1 cellular context compared by ENCODE assay signal in the genomic region with DNA sequence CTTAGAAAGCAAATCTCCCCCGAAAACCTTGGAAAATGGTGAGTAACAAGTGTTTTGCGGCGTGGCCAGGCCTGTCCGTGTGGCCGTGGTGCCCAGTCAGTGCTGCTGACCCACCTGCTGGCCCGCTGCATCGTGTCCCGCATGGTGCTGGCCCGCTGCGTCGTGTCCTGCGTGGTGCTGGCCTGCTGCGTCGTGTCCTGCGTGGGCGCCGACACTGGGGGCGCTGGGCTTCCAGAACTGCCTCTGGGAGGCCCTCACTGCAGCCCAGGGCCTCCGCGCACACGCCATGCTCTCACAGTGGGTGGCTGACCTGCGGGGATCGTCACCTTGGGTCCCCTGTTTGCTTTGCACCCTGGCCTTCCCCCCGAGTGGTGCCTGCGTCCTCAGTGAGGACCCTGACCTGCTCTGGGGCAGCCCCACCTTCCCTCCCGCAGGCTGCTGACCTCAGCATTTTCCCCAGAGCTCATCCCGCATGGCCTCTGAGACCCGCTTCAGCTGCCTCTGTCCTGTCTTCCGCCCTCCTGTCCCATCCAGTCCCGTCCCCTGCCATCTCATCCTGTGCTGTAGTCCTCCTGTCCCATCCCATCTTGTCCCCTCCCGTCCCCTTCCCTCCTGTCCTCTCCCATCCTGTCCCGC.
TF ChIP-seq lines count a peak whose summit lies in the region.

No MANE protein-coding gene starts in this region.

TF ChIP-seq in H1, 55 proteins besides CTCF, POLR2A, EP300 and RAD21:
- TF ChIP-seq RFX5 (IDR thresholded peaks at IDR 0.05; ENCODE audit: borderline replicate concordance, low read depth, low read length) (no peak), NANOG (IDR thresholded peaks at IDR 0.05; ENCODE audit: insufficient read depth, low read depth, low read length, poor library complexity, severe bottlenecking) (no peak), BCL11A (IDR thresholded peaks at IDR 0.05; ENCODE audit: low read depth in 2 of 2, low read length in 2 of 2) (no peak), RXRA (IDR thresholded peaks at IDR 0.05; ENCODE audit: insufficient read depth, low read depth, low read length) (no peak), TCF12 (IDR thresholded peaks at IDR 0.05; ENCODE audit: low read depth, low read length) (no peak), MAFK (IDR thresholded peaks at IDR 0.05; ENCODE audit: low read depth, low read length) (peak; percentile 71)
